Comparison of ENCODE assay signal across 13 cellular contexts in the genomic region with DNA sequence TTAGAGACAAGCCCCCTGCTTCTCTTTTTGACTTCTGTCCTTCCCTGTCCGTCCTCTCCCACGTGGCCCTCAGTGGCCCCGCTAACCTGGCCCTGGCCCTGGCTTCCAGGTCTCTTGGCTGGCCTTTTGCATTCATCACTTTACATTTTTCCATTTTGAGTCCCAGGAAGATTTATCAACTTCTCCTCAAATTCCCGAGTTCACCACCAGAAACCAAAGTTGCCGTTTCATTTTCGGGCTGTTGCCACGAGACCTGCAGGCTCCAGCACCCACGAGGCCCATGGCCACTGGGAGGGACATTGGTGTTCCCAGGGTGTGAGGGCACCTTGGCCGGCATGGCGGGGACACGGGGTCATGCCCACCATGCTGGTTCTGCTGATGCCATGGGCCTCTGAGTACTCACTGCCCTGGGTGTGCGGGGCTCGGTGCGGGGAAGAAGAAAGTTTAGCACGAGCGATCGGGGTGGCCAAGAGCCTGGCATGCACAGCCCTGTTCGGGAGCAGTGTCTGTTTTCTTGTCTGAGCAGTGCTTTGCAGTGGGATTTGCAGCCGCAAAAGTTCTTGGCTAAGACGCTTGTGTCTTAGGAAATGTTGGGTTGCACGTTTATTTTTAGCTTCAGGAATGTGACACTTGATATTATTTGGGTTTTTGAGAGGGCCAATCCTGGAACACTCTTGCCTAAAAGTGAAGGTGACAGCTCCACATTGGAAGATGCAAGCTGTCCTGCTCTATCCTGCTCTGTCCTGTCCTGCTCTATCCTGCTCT. TPM values are rescaled to one million over a fixed set of nuclear protein-coding genes. Genes with fewer than 3 reads are reported as not detected.
DNase-seq lines count a peak whose midpoint lies in the region; ATAC-seq and TF ChIP-seq lines count a peak whose summit lies in the region.
"Had no signal": no experiment of that assay in that cellular context is flagged by ENCODE, and none has a peak within 500 bp of the region (broad histone marks: within the 10 kb centered on the region; RNA-seq: fewer than 3 reads in every experiment).

No MANE protein-coding gene starts in this region.

- peak; percentile 76 for DNase-seq in EH (ENCODE audit: low read depth)
- DNase-seq in coronary artery (ENCODE audit: low spot score), result no peak
- DNase-seq in right cardiac atrium, result peak in 1 of 3 donors; percentile 67
- DNase-seq in HUDEP-2 (lab: John Stamatoyannopoulos, UW; ENCODE audit: unreplicated experiment in 76 of 76), result no peak
- DNase-seq in NK-92 (lab: John Stamatoyannopoulos, UW; ENCODE audit: unreplicated experiment), result no peak
- no peak for DNase-seq in T-helper 17 cell
- DNase-seq: activated CD8-positive, alpha-beta memory T cell treated with anti-CD3 and anti-CD28 coated beads, Interleukin-2, amount 10 ng/mL, durations not matched to agents 7 days and 5 days; NCI-H2171 had no signal

- TF ChIP-seq CTCF in coronary artery (IDR thresholded peaks at IDR 0.05), result no peak

- no peaks in the 10 kb centered on the region for H3K4me1 Mint-ChIP-seq in T-helper 17 cell
- H3K4me1 Mint-ChIP-seq: activated CD8-positive, alpha-beta memory T cell treated with anti-CD3 and anti-CD28 coated beads, Interleukin-2, amount 10 ng/mL, durations not matched to agents 7 days and 5 days had no signal

- ATAC-seq in right cardiac atrium, result peak; percentile 60 to 80
- no peak for ATAC-seq in GM19351 (IDR thresholded peaks at IDR 0.05; ENCODE audit: unreplicated experiment)
- no peak for ATAC-seq in T-helper 17 cell
- ATAC-seq: activated CD8-positive, alpha-beta memory T cell treated with anti-CD3 and anti-CD28 coated beads, Interleukin-2, amount 10 ng/mL, durations not matched to agents 7 days and 5 days; HCT116 had no signal

- H3K9me3 ChIP-seq in right cardiac atrium (ENCODE audit: control insufficient read depth, low read length), result no peaks in the 10 kb centered on the region
- H3K9me3 ChIP-seq in skeletal muscle tissue (ENCODE audit: control insufficient read depth in 3 of 3, low read length in 3 of 3), result peaks cover 0 to 5% (median 5%) of the 10 kb centered on the region in 3 donors
- H3K9me3 ChIP-seq in T-helper 17 cell (ENCODE audit: control insufficient read depth, low read length, poor library complexity, severe bottlenecking), result no peaks in the 10 kb centered on the region

- H3K27me3 ChIP-seq in right cardiac atrium (ENCODE audit: control insufficient read depth, insufficient read depth), result no peaks in the 10 kb centered on the region
- H3K27me3 ChIP-seq in skeletal muscle tissue (ENCODE audit: control insufficient read depth in 3 of 3, insufficient read depth in 3 of 3, low read length in 3 of 3), result no peaks in the 10 kb centered on the region

- H3K27ac ChIP-seq in coronary artery (peak overlapping the region; percentile 86 to 98), right cardiac atrium (ENCODE audit: low read length) (peak overlapping the region; percentile 50), skeletal muscle tissue (ENCODE audit: low read depth, low read length) (peak overlapping the region; percentile 66)

- 37% methylated on average over 21 of the region's 21 CpGs for WGBS in right cardiac atrium

- intact Hi-C loops in right cardiac atrium (cut with DNase I), result no loop called here

- H3K4me1 ChIP-seq in right cardiac atrium (ENCODE audit: control insufficient read depth, insufficient read depth, low read length) (peaks cover 13% of the 10 kb centered on the region), skeletal muscle tissue (ENCODE audit: control insufficient read depth in 3 of 3, insufficient read depth in 3 of 3, low read length in 3 of 3) (peaks cover 40 to 51% (median 48%) of the 10 kb centered on the region in 3 donors)

- H3K27me3 Mint-ChIP-seq in T-helper 17 cell, result peaks cover 24% of the 10 kb centered on the region

- H3K9ac ChIP-seq in skeletal muscle tissue (ENCODE audit: low read depth in 1 of 3, low read length in 3 of 3), result peak overlapping the region in 2 of 3 donors; percentile 33 to 75

- peak overlapping the region; percentile 51 for H3K4me3 ChIP-seq in coronary artery
- no peak overlapping the region for H3K4me3 ChIP-seq in right cardiac atrium (ENCODE audit: low read length)
- peak overlapping the region; percentile 3 to 66 (median 51) for H3K4me3 ChIP-seq in skeletal muscle tissue (ENCODE audit: low read length in 3 of 3)
- H3K4me3 ChIP-seq: skin epidermis had no signal

- H3K4me3 Mint-ChIP-seq in T-helper 17 cell, result no peak overlapping the region
- H3K4me3 Mint-ChIP-seq: activated CD8-positive, alpha-beta memory T cell treated with anti-CD3 and anti-CD28 coated beads, Interleukin-2, amount 10 ng/mL, durations not matched to agents 7 days and 5 days had no signal

- no peak overlapping the region for H3K27ac Mint-ChIP-seq in T-helper 17 cell
- H3K27ac Mint-ChIP-seq: activated CD8-positive, alpha-beta memory T cell treated with anti-CD3 and anti-CD28 coated beads, Interleukin-2, amount 10 ng/mL, durations not matched to agents 7 days and 5 days had no signal

- H3K36me3 Mint-ChIP-seq in T-helper 17 cell (ENCODE audit: low read depth), result peaks cover 2% of the 10 kb centered on the region
- H3K36me3 Mint-ChIP-seq: CD14-positive monocyte had no signal

- H3K36me3 ChIP-seq in skeletal muscle tissue (ENCODE audit: control insufficient read depth in 3 of 3, insufficient read depth in 3 of 3, low read length in 3 of 3), result no peaks in the 10 kb centered on the region

RNA-seq across cellular contexts. Expression of a gene that starts 40.4 kb away (rescaled TPM):
- total RNA-seq in right cardiac atrium (10 to 100 TPM; 16.9 to 23.8 (median 19.4) TPM), skeletal muscle tissue (16.2 TPM), T-helper 17 cell (10 to 100 TPM; 28.4 to 37.0 TPM)
- 9.1 TPM for polyA plus RNA-seq in right cardiac atrium

Comparison
In these comparisons a context has a peak if more than half of its experiments do, and no peak if none do; other contexts are left out.
1. ATAC-seq: peak in right cardiac atrium (2 of 2); none in GM19351 (single experiment) and T-helper 17 cell (single experiment).
2. Peak in every context shown above with its lines, with median percentiles within 50 percentile points of each other: H3K27ac ChIP-seq.